ENCODE assay signal across 16 cellular contexts in the genomic region with DNA sequence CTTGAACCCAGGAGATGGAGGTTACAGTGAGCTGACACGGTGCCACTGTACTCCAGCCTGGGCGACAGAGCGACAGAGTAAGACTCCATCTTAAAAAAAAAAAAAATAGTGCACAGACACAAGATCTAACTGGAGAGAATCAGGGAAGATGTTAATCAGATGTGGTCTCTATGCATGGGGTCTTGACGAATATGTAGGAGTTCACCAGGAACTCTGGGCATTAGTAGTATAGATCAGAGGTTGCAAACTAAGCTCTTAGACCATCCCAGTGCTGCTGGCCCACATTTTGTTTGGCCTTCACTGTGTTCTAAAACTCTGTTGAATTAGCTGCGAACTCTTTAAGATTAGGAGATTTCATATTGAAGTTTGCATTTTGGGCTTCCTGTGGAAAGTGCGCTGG. TPM values are rescaled to one million over a fixed set of nuclear protein-coding genes. Genes with fewer than 3 reads are reported as not detected.
DNase-seq lines count a peak whose midpoint lies in the region; ATAC-seq and TF ChIP-seq lines count a peak whose summit lies in the region.
"Had no signal": no experiment of that assay in that cellular context is flagged by ENCODE, and none has a peak within 500 bp of the region (broad histone marks: within the 10 kb centered on the region; RNA-seq: fewer than 3 reads in every experiment).

No MANE protein-coding gene starts in this region.

- no peak for TF ChIP-seq POLR2A in gastrocnemius medialis (IDR thresholded peaks at IDR 0.05)

- H3K27ac Mint-ChIP-seq in Caco-2 (ENCODE audit: unreplicated experiment): peak overlapping the region; percentile 86
- H3K27ac Mint-ChIP-seq in activated CD8-positive, alpha-beta memory T cell treated with anti-CD3 and anti-CD28 coated beads, Interleukin-2, amount 10 ng/mL, durations not matched to agents 7 days and 5 days: no peak overlapping the region
- H3K27ac Mint-ChIP-seq: CD4-positive, alpha-beta T cell had no signal

- no peak for TF ChIP-seq CTCF in Caco-2 (IDR thresholded peaks at IDR 0.05; ENCODE audit: insufficient read depth in 1 of 2, low read depth in 1 of 2, low read length in 1 of 2, severe bottlenecking in 1 of 2, unreplicated experiment in 1 of 2)
- TF ChIP-seq CTCF in gastrocnemius medialis (IDR thresholded peaks at IDR 0.05 in 4 of 5, conservative IDR thresholded peaks at IDR 0.05 in 1 of 5): no peak

- in situ Hi-C loops in gastrocnemius medialis (cut with MboI; ENCODE audit: low sequenced_read_pairs in 4 of 4): no loop called here

- ATAC-seq in gastrocnemius medialis (no peak), GM21619 (IDR thresholded peaks at IDR 0.05; ENCODE audit: unreplicated experiment) (no peak)
- no peak for ATAC-seq in activated CD8-positive, alpha-beta memory T cell treated with anti-CD3 and anti-CD28 coated beads, Interleukin-2, amount 10 ng/mL, durations not matched to agents 7 days and 5 days

- H3K9me3 ChIP-seq in BLaER1 (no peaks in the 10 kb centered on the region), Caco-2 (no peaks in the 10 kb centered on the region), gastrocnemius medialis (no peaks in the 10 kb centered on the region)
- H3K9me3 ChIP-seq: BE2C had no signal

- H4K20me1 ChIP-seq in BLaER1: peaks cover 7% of the 10 kb centered on the region; the same call in 1 of the 2 replicates

- H3K36me3 Mint-ChIP-seq in Caco-2 (ENCODE audit: insufficient read depth, unreplicated experiment): peaks cover 19% of the 10 kb centered on the region
- no peaks in the 10 kb centered on the region for H3K36me3 Mint-ChIP-seq in activated CD8-positive, alpha-beta memory T cell treated with anti-CD3 and anti-CD28 coated beads, Interleukin-2, amount 10 ng/mL, durations not matched to agents 7 days and 5 days

- H3K4me3 Mint-ChIP-seq in Caco-2 (ENCODE audit: unreplicated experiment): peak overlapping the region; percentile 47
- H3K4me3 Mint-ChIP-seq in activated CD8-positive, alpha-beta memory T cell treated with anti-CD3 and anti-CD28 coated beads, Interleukin-2, amount 10 ng/mL, durations not matched to agents 7 days and 5 days: no peak overlapping the region
- H3K4me3 Mint-ChIP-seq: CD4-positive, alpha-beta T cell had no signal

- no peaks in the 10 kb centered on the region for H3K27me3 Mint-ChIP-seq in Caco-2 (ENCODE audit: insufficient read depth, unreplicated experiment)
- no peaks in the 10 kb centered on the region for H3K27me3 Mint-ChIP-seq in activated CD8-positive, alpha-beta memory T cell treated with anti-CD3 and anti-CD28 coated beads, Interleukin-2, amount 10 ng/mL, durations not matched to agents 7 days and 5 days
- H3K27me3 Mint-ChIP-seq: CD4-positive, alpha-beta T cell had no signal

- H3K4me1 ChIP-seq in BLaER1 (peaks cover 23% of the 10 kb centered on the region), Caco-2 (peaks cover 38% of the 10 kb centered on the region), gastrocnemius medialis (peaks cover 22 to 23% of the 10 kb centered on the region in 2 donors)
- H3K4me1 ChIP-seq: BE2C had no signal

- BruUV-seq in Caco-2 (replicated peaks; lab: Mats Ljungman, UMichigan): no TSS peak

- H3K36me3 ChIP-seq in BLaER1 (no peaks in the 10 kb centered on the region), Caco-2 (ENCODE audit: control insufficient read depth, insufficient read depth, low read length) (no peaks in the 10 kb centered on the region), gastrocnemius medialis (peaks cover 0 to 7% of the 10 kb centered on the region in 2 donors)
- H3K36me3 ChIP-seq: BE2C had no signal

- H3K4me3 ChIP-seq in BLaER1 (no peak overlapping the region), Caco-2 (ENCODE audit: low read depth, low read length) (no peak overlapping the region), gastrocnemius medialis (no peak overlapping the region)

- no peak overlapping the region for H3K27ac ChIP-seq in BLaER1
- H3K27ac ChIP-seq in gastrocnemius medialis: peak overlapping the region; percentile 86 to 99 (median 93)
- H3K27ac ChIP-seq: C4-2B had no signal

- DNase-seq in Caco-2 (no peak), epidermal melanocyte (ENCODE audit: insufficient read length, low spot score) (peak; percentile 2), gastrocnemius medialis (no peak), NCI-H2029 treated with DMSO at 0.1 percent for 48 hours (lab: John Stamatoyannopoulos, UW) (no peak)
- no peak for DNase-seq in activated CD8-positive, alpha-beta memory T cell treated with anti-CD3 and anti-CD28 coated beads, Interleukin-2, amount 10 ng/mL, durations not matched to agents 7 days and 5 days
- DNase-seq: ACHN; BE2C; CD4-positive, alpha-beta T cell; DMS153; DMS79; GDM1; GOT3; H7 had no signal

- H3K4me2 ChIP-seq in BLaER1: peak overlapping the region; percentile 55

- H3K27me3 ChIP-seq in BLaER1 (peaks cover 3% of the 10 kb centered on the region; the same call in 1 of the 2 replicates), Caco-2 (replicated peaks; ENCODE audit: control insufficient read depth, insufficient read depth, low read length) (no peaks in the 10 kb centered on the region), gastrocnemius medialis (no peaks in the 10 kb centered on the region)
- H3K27me3 ChIP-seq: BE2C had no signal

- H3K4me1 Mint-ChIP-seq in Caco-2 (ENCODE audit: low read depth, unreplicated experiment): peaks cover 30% of the 10 kb centered on the region
- peaks cover 3% of the 10 kb centered on the region for H3K4me1 Mint-ChIP-seq in activated CD8-positive, alpha-beta memory T cell treated with anti-CD3 and anti-CD28 coated beads, Interleukin-2, amount 10 ng/mL, durations not matched to agents 7 days and 5 days

- CTCF ChIA-PET in Caco-2 (lab: Charles Lee): interaction anchor here (0.8 kb wide), 1 partner anchor 26 kb away, joined by 3 read pairs; no protein-coding TSS in a partner anchor
- CTCF ChIA-PET in activated CD8-positive, alpha-beta memory T cell treated with anti-CD3 and anti-CD28 coated beads, Interleukin-2, amount 10 ng/mL, durations not matched to agents 7 days and 5 days (lab: Charles Lee): interaction anchor here (0.9 kb wide), 1 partner anchor 12 kb away, joined by 3 read pairs; no protein-coding TSS in a partner anchor

- H3K9ac ChIP-seq in BLaER1: no peak overlapping the region

- H3K9me3 Mint-ChIP-seq in Caco-2 (ENCODE audit: unreplicated experiment): no peaks in the 10 kb centered on the region
- no peaks in the 10 kb centered on the region for H3K9me3 Mint-ChIP-seq in activated CD8-positive, alpha-beta memory T cell treated with anti-CD3 and anti-CD28 coated beads, Interleukin-2, amount 10 ng/mL, durations not matched to agents 7 days and 5 days (ENCODE audit: low read depth)
- H3K9me3 Mint-ChIP-seq: CD4-positive, alpha-beta T cell had no signal

- POLR2A ChIA-PET in Caco-2 (lab: Charles Lee): no interaction called here

- intact Hi-C loops in Caco-2 (cut with micrococcal nuclease; ENCODE audit: unreplicated experiment) (no loop called here), gastrocnemius medialis (cut with DNase I; ENCODE audit: low total_unique reads) (no loop called here)

RNA-seq across cellular contexts. Expression of a gene that starts 31.6 kb away (rescaled TPM):
- total RNA-seq in Caco-2 (2022) (22.0 and 22.7 TPM in 2 replicates), gastrocnemius medialis (10 to 100 TPM; 22.6 to 40.4 (median 23.5) TPM)
- total RNA-seq in activated CD8-positive, alpha-beta memory T cell treated with anti-CD3 and anti-CD28 coated beads, Interleukin-2, amount 10 ng/mL, durations not matched to agents 7 days and 5 days: 10 to 100 TPM; 31.0 to 32.1 TPM

RNA-seq across cellular contexts. Expression of a gene that starts 43.9 kb away (rescaled TPM):
- total RNA-seq in Caco-2 (2022) (16.2 and 17.0 TPM in 2 replicates), gastrocnemius medialis (10 to 100 TPM; 33.4 to 65.3 (median 40.6) TPM)
- 1 to 10 TPM; 1.5 TPM for total RNA-seq in activated CD8-positive, alpha-beta memory T cell treated with anti-CD3 and anti-CD28 coated beads, Interleukin-2, amount 10 ng/mL, durations not matched to agents 7 days and 5 days

RNA-seq across cellular contexts. Expression of a gene that starts 53.1 kb away (rescaled TPM):
- total RNA-seq in Caco-2 (2022) (3.1 and 3.2 TPM in 2 replicates), gastrocnemius medialis (1 to 10 TPM; 1.2 to 2.0 (median 1.7) TPM)
- total RNA-seq in activated CD8-positive, alpha-beta memory T cell treated with anti-CD3 and anti-CD28 coated beads, Interleukin-2, amount 10 ng/mL, durations not matched to agents 7 days and 5 days: 10 to 100 TPM in 1 of 2 experiments, 1 to 10 TPM in 1; 6.3 to 11.3 TPM
